ENCODE assay signal across 27 cellular contexts in the genomic region with DNA sequence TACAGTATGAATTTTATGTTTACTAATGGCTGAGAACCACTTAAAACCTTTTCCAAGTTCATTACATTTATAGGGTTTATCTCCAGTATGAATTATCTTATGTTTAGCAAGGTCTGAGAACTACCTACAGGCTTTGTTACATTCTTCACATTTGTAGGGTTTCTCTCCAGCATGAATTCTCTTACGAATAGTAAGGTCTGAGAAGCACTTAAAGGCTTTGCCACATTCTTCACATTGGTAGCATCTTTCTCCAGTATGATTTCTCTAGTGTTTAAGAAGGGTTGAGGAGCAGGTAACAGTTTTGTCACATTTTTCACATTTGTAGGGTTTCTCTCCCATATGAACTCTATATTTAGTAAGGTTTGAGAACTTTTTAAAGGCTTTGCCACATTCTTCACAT.
"Had no signal": no experiment of that assay in that cellular context is flagged by ENCODE, and none has a peak within 500 bp of the region (broad histone marks: within the 10 kb centered on the region; RNA-seq: fewer than 3 reads in every experiment).

No MANE protein-coding gene starts in this region.

- H2AFZ ChIP-seq: hepatocyte had no signal

- H3K4me1 ChIP-seq: colonic mucosa, esophagus muscularis mucosa, esophagus squamous epithelium, foreskin keratinocyte, gastrocnemius medialis, gastroesophageal sphincter, heart left ventricle, heart right ventricle had no signal

- ATAC-seq: effector memory CD8-positive, alpha-beta T cell; esophagus mucosa; foreskin keratinocyte; gastrocnemius medialis; gastroesophageal sphincter; heart left ventricle; heart right ventricle had no signal

- H3K36me3 ChIP-seq: colonic mucosa, esophagus muscularis mucosa, esophagus squamous epithelium, gastrocnemius medialis, gastroesophageal sphincter, heart left ventricle, heart right ventricle had no signal

- H3K27ac ChIP-seq: colonic mucosa, coronary artery, dorsolateral prefrontal cortex, epithelial cell of prostate, esophagus muscularis mucosa, esophagus squamous epithelium, foreskin keratinocyte, gastrocnemius medialis, gastroesophageal sphincter, heart left ventricle, heart right ventricle, hepatocyte had no signal

- H3K4me3 ChIP-seq: colonic mucosa, coronary artery, dorsolateral prefrontal cortex, esophagus muscularis mucosa, esophagus squamous epithelium, gastrocnemius medialis, gastroesophageal sphincter, heart left ventricle, heart right ventricle, hepatocyte had no signal

- H3K27me3 ChIP-seq: colonic mucosa, esophagus muscularis mucosa, esophagus squamous epithelium, foreskin keratinocyte, gastrocnemius medialis, gastroesophageal sphincter, heart left ventricle, heart right ventricle, hepatocyte had no signal

- H3K9me3 ChIP-seq: colonic mucosa had no signal

- FAIRE-seq: endometrium, frontal cortex had no signal

- H3K4me2 ChIP-seq: hepatocyte had no signal

- DNase-seq: colonic mucosa; cortex of kidney; dermis blood vessel endothelial cell; dorsolateral prefrontal cortex; effector CD4-positive, alpha-beta T cell; effector CD8-positive, alpha-beta T cell; effector memory CD4-positive, alpha-beta T cell; effector memory CD8-positive, alpha-beta T cell; endodermal cell; erythroblast; esophagus squamous epithelium; foreskin fibroblast; foreskin keratinocyte; foreskin melanocyte; gastrocnemius medialis; glutamatergic neuron; head of caudate nucleus; heart left ventricle; heart right ventricle had no signal

- H3K79me2 ChIP-seq: hepatocyte had no signal
